ENCODE assay signal across 8 cellular contexts in the genomic region with DNA sequence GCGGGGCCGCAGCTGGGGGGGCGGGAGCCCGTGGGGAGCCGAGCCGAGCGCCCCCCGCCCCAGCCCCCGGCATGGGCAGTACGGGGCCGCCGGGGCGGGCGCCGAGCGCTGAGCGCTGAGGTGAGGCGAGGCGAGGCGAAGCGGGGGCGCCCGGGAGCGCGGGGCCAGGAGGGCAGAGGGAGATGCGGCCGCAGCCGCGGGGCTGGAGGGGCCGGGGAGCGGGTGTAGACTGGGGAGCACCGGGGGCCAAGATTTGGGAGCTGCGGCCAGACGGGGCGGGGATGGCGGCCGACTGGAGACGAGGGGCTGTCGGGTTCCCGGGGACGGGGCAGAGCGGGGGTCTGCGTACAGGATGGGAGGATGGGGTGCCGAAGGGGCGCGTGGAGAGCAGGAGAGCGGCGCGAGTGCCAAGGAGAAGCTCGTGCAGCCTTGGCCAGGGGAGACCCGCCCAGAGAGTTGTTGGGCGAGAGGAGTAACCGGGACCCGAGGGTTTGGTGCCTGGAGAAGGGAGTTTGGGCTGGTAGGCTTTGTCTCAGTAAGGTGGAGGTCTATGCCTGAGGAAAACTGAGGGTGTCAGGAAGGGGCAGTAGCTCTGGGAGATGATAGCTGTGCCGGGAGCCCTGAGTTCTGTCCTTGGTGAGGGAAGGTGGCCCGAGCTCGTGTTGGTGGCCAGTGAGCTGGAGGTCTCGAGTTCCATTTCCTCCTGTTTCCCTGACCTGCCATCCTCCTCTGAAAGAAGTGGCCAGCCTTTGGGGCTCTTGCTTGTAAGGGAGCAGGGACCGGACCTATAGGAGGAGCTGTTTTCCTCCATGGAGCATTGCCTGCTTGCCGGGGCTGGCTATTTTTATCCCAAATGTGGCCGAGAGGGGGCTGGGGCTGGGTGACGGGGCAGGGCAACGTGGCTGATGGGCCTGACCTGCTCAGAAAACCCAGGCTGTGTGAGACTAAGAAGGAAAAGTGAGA. TPM values are rescaled to one million over a fixed set of nuclear protein-coding genes. Genes with fewer than 3 reads are reported as not detected.
DNase-seq lines count a peak whose midpoint lies in the region; ATAC-seq and TF ChIP-seq lines count a peak whose summit lies in the region.

No MANE protein-coding gene starts in this region.

- peak; percentile 91 for DNase-seq in BE2C
- DNase-seq in NCI-H510A treated with DMSO at 0.1 percent for 48 hours (lab: John Stamatoyannopoulos, UW) = peak; percentile 52
- peak; percentile 52 for DNase-seq in activated naive CD8-positive, alpha-beta T cell treated with anti-CD3 and anti-CD28 coated beads for 36 hours
- DNase-seq in glomerular visceral epithelial cell (ENCODE audit: extremely low spot score) = peak; percentile 78
- DNase-seq in aorta = peak; percentile 84 to 93

- no peaks in the 10 kb centered on the region for H3K9me3 Mint-ChIP-seq in activated naive CD8-positive, alpha-beta T cell treated with anti-CD3 and anti-CD28 coated beads for 36 hours

- H3K4me3 Mint-ChIP-seq in activated naive CD8-positive, alpha-beta T cell treated with anti-CD3 and anti-CD28 coated beads for 36 hours = peak overlapping the region; percentile 99

- H3K4me1 ChIP-seq in BE2C (peaks cover 30% of the 10 kb centered on the region), neuron (ENCODE audit: insufficient read depth, low read length) (peaks cover 26% of the 10 kb centered on the region), aorta (ENCODE audit: control insufficient read depth in 1 of 2, insufficient read depth in 2 of 2, low read length in 2 of 2) (peaks cover 0 to 7% of the 10 kb centered on the region in 2 donors)

- WGBS in aorta, 2 donors = 1% methylated on average over 51 to 63 of the region's 63 CpGs

- intact Hi-C loops in aorta (cut with DNase I) = loop anchor here in 1 of 2 donors (2.0 to 5.0 kb wide), 2 partner anchors 81 to 143 kb away; partner anchors contain the start of gene IL6R

- H3K9me3 ChIP-seq in BE2C (no peaks in the 10 kb centered on the region), neuron (ENCODE audit: low read length) (no peaks in the 10 kb centered on the region), aorta (ENCODE audit: control insufficient read depth, low read length) (no peaks in the 10 kb centered on the region)

- TF ChIP-seq CTCF in BE2C (IDR thresholded peaks at IDR 0.05; ENCODE audit: low read depth, low read length) = peak; percentile 76

- H3K27me3 Mint-ChIP-seq in activated naive CD8-positive, alpha-beta T cell treated with anti-CD3 and anti-CD28 coated beads for 36 hours = no peaks in the 10 kb centered on the region

- no peaks in the 10 kb centered on the region for H3K27me3 ChIP-seq in BE2C
- H3K27me3 ChIP-seq in neuron (ENCODE audit: insufficient read depth, low read length) = peaks cover 9% of the 10 kb centered on the region
- H3K27me3 ChIP-seq in aorta (ENCODE audit: control insufficient read depth in 1 of 2, insufficient read depth in 2 of 2, low read length in 1 of 2) = no peaks in the 10 kb centered on the region

- H3K4me1 Mint-ChIP-seq in activated naive CD8-positive, alpha-beta T cell treated with anti-CD3 and anti-CD28 coated beads for 36 hours = peaks cover 43% of the 10 kb centered on the region

- H3K36me3 ChIP-seq in BE2C = peaks cover 11% of the 10 kb centered on the region; the same call in 1 of the 2 replicates
- H3K36me3 ChIP-seq in neuron (ENCODE audit: insufficient read depth, low read length) = peaks cover 10% of the 10 kb centered on the region
- peaks cover 0 to 2% of the 10 kb centered on the region in 2 donors for H3K36me3 ChIP-seq in aorta (ENCODE audit: control insufficient read depth in 1 of 2, insufficient read depth in 2 of 2, low read length in 1 of 2)

- H3K4me3 ChIP-seq in BE2C (ENCODE audit: low read depth, low read length) = peak overlapping the region; percentile 95
- H3K4me3 ChIP-seq in neuron (ENCODE audit: low read length) = peak overlapping the region; percentile 95
- H3K4me3 ChIP-seq in aorta (ENCODE audit: low read length in 2 of 2) = peak overlapping the region; percentile 90 to 91

- peak overlapping the region; percentile 81 to 95 for H3K27ac ChIP-seq in aorta (ENCODE audit: low read depth in 1 of 2, low read length in 2 of 2)

- peak; percentile 23 for ATAC-seq in GM18498 (IDR thresholded peaks at IDR 0.05; ENCODE audit: unreplicated experiment)
- peak; percentile 79 for ATAC-seq in aorta (ENCODE audit: low FRiP score)
- no peak for ATAC-seq in GM19467 (IDR thresholded peaks at IDR 0.05; ENCODE audit: unreplicated experiment)

- peaks cover 11% of the 10 kb centered on the region for H3K36me3 Mint-ChIP-seq in activated naive CD8-positive, alpha-beta T cell treated with anti-CD3 and anti-CD28 coated beads for 36 hours

- H3K27ac Mint-ChIP-seq in activated naive CD8-positive, alpha-beta T cell treated with anti-CD3 and anti-CD28 coated beads for 36 hours = peak overlapping the region; percentile 91

- H2AFZ ChIP-seq in neuron (ENCODE audit: low read depth, low read length) = peak overlapping the region; percentile 90

RNA-seq across cellular contexts. Expression of gene ATP8B2, which starts 0.5 kb away (rescaled TPM):
- polyA plus RNA-seq in BE2C (2012; ENCODE audit: insufficient read depth, insufficient read length, low read depth) = 40.9 TPM
- total RNA-seq in activated naive CD8-positive, alpha-beta T cell treated with anti-CD3 and anti-CD28 coated beads for 36 hours = 10 to 100 TPM; 64.9 to 66.4 TPM
- 100 to 1,000 TPM; 122 to 176 TPM for total RNA-seq in aorta
- 10 to 100 TPM; 28.8 to 54.9 TPM for polyA plus RNA-seq in aorta

RNA-seq across cellular contexts. Expression of gene AQP10, which starts 5.0 kb away (rescaled TPM):
- polyA plus RNA-seq in BE2C (2012; ENCODE audit: insufficient read depth, insufficient read length, low read depth) = 5.5 TPM
- not detected for total RNA-seq in activated naive CD8-positive, alpha-beta T cell treated with anti-CD3 and anti-CD28 coated beads for 36 hours
- total RNA-seq in aorta = under 1 TPM in 1 of 2 donors, not detected in 1; 0.26 TPM
- polyA plus RNA-seq in aorta = 10 to 100 TPM in 1 of 2 donors, under 1 TPM in 1; 0.08 to 10.3 TPM

RNA-seq across cellular contexts. Expression of gene HAX1, which starts 53.4 kb away (rescaled TPM):
- 187 TPM for polyA plus RNA-seq in BE2C (2012; ENCODE audit: insufficient read depth, insufficient read length, low read depth)
- total RNA-seq in activated naive CD8-positive, alpha-beta T cell treated with anti-CD3 and anti-CD28 coated beads for 36 hours = 100 to 1,000 TPM; 167 to 181 TPM
- total RNA-seq in aorta = 10 to 100 TPM; 52.2 to 57.1 TPM
- 10 to 100 TPM; 70.6 to 98.6 TPM for polyA plus RNA-seq in aorta
